29 cellular contexts compared by ENCODE assay signal in genomic region chr2:28991462-28991861, GRCh38. TPM values are rescaled to one million over a fixed set of nuclear protein-coding genes. Genes with fewer than 3 reads are reported as not detected.
A peak's percentile ranks its signal among the peaks of the same experiment; 100 is the strongest.
DNase-seq lines count a peak whose midpoint lies in the region; ATAC-seq and TF ChIP-seq lines count a peak whose summit lies in the region.
"Had no signal": no experiment of that assay in that cellular context is flagged by ENCODE, and none has a peak within 500 bp of the region (broad histone marks: within the 10 kb centered on the region; RNA-seq: fewer than 3 reads in every experiment).

No MANE protein-coding gene starts in this region.

- H3K36me3 ChIP-seq in esophagus squamous epithelium = no peaks in the 10 kb centered on the region
- H3K36me3 ChIP-seq in left lung = no peaks in the 10 kb centered on the region
- H3K36me3 ChIP-seq: HAP-1, neutrophil had no signal

- no peaks in the 10 kb centered on the region for H3K27me3 Mint-ChIP-seq in MCF 10A (ENCODE audit: insufficient read depth, unreplicated experiment)
- H3K27me3 Mint-ChIP-seq: activated CD8-positive, alpha-beta memory T cell treated with anti-CD3 and anti-CD28 coated beads, Interleukin-2, amount 10 ng/mL, durations not matched to agents 7 days and 5 days; CD4-positive, alpha-beta T cell had no signal

- no TSS peak for BruUV-seq in MCF 10A (replicated peaks; lab: Mats Ljungman, UMichigan)

- peak overlapping the region; percentile 88 for H3K27ac Mint-ChIP-seq in MCF 10A (ENCODE audit: low read depth, unreplicated experiment)
- H3K27ac Mint-ChIP-seq: activated CD8-positive, alpha-beta memory T cell treated with anti-CD3 and anti-CD28 coated beads, Interleukin-2, amount 10 ng/mL, durations not matched to agents 7 days and 5 days; CD4-positive, alpha-beta T cell; stimulated activated memory B cell treated with anti-CD40 and anti-IgM and Interleukin-4, amounts not matched to agents 10 μg/mL and 1 μg/mL and 100 μg/mL, for 72 hours had no signal

- CTCF ChIA-PET in MCF 10A (lab: Yijun Ruan, JAX) = interaction anchor here (0.5 to 1.0 kb wide), 5 partner anchors 21 to 728 kb away, joined by 3 to 5 read pairs (median 3); no protein-coding TSS in a partner anchor

- intact Hi-C loops in MCF 10A (cut with micrococcal nuclease) = no loop called here
- intact Hi-C loops in esophagus squamous epithelium (cut with DNase I) = no loop called here
- intact Hi-C loops in sciatic nerve (cut with DNase I) = no loop called here
- intact Hi-C loops in left lung (cut with DNase I) = no loop called here

- H3K4me3 ChIP-seq in esophagus squamous epithelium (no peak overlapping the region), left lung (no peak overlapping the region)
- H3K4me3 ChIP-seq: dorsolateral prefrontal cortex, GM12878, HAP-1 had no signal

- H3K4me1 Mint-ChIP-seq in MCF 10A (ENCODE audit: insufficient read depth, unreplicated experiment) = peaks cover 39% of the 10 kb centered on the region
- H3K4me1 Mint-ChIP-seq: stimulated activated memory B cell treated with anti-CD40 and anti-IgM and Interleukin-4, amounts not matched to agents 10 μg/mL and 1 μg/mL and 100 μg/mL, for 72 hours had no signal

- POLR2A ChIA-PET in MCF 10A (lab: Yijun Ruan, JAX) = interaction anchor here (0.7 to 1.3 kb wide), 5 partner anchors 12 to 334 kb away, joined by 3 to 7 read pairs (median 4); no protein-coding TSS in a partner anchor

- no peaks in the 10 kb centered on the region for H3K9me3 Mint-ChIP-seq in MCF 10A (ENCODE audit: unreplicated experiment)
- H3K9me3 Mint-ChIP-seq: activated T-cell treated with anti-CD3 and anti-CD28 coated beads, Interleukin-2, amount 50 U/mL, for 4 hours; CD4-positive, alpha-beta T cell; immature natural killer cell; stimulated activated memory B cell treated with anti-CD40 and anti-IgM and Interleukin-4, amounts not matched to agents 10 μg/mL and 1 μg/mL and 100 μg/mL, for 72 hours had no signal

- H3K27me3 ChIP-seq in esophagus squamous epithelium (no peaks in the 10 kb centered on the region), left lung (no peaks in the 10 kb centered on the region)
- H3K27me3 ChIP-seq: dorsolateral prefrontal cortex, neutrophil had no signal

- H3K4me1 ChIP-seq in esophagus squamous epithelium (peaks cover 0 to 37% (median 22%) of the 10 kb centered on the region in 3 donors), left lung (peaks cover 0 to 4% of the 10 kb centered on the region in 2 donors)
- H3K4me1 ChIP-seq: HAP-1 had no signal

- H3K36me3 Mint-ChIP-seq in MCF 10A (ENCODE audit: insufficient read depth, unreplicated experiment) = no peaks in the 10 kb centered on the region
- H3K36me3 Mint-ChIP-seq: activated CD8-positive, alpha-beta memory T cell treated with anti-CD3 and anti-CD28 coated beads, Interleukin-2, amount 10 ng/mL, durations not matched to agents 7 days and 5 days; immature natural killer cell; stimulated activated memory B cell treated with anti-CD40 and anti-IgM and Interleukin-4, amounts not matched to agents 10 μg/mL and 1 μg/mL and 100 μg/mL, for 72 hours had no signal

- peak; percentile 54 for DNase-seq in CD1c-positive myeloid dendritic cell (ENCODE audit: extremely low spot score)
- DNase-seq in MCF 10A (ENCODE audit: unreplicated experiment) = peak; percentile 23
- no peak for DNase-seq in esophagus squamous epithelium (lab: John Stamatoyannopoulos, UW)
- DNase-seq in sciatic nerve (ENCODE audit: low spot score) = no peak
- DNase-seq in left lung = no peak
- DNase-seq in DMS53 (lab: John Stamatoyannopoulos, UW) = no peak
- no peak for DNase-seq in NCI-H446 (lab: John Stamatoyannopoulos, UW)
- DNase-seq: activated CD4-positive, alpha-beta T cell treated with anti-CD3 and anti-CD28 coated beads, Interleukin-2, amount 50 U/mL, for 4 hours; activated CD8-positive, alpha-beta memory T cell treated with anti-CD3 and anti-CD28 coated beads, Interleukin-2, amount 10 ng/mL, durations not matched to agents 7 days and 5 days; activated gamma-delta T cell; activated T-cell treated with anti-CD3 and anti-CD28 coated beads, Interleukin-2, amount 50 U/mL, for 4 hours; CD4-positive, alpha-beta T cell; cerebellar nuclear complex; immature natural killer cell; mesendoderm; NCI-H146; NCI-H2107; NCI-H345; SHP77 treated with DMSO at 0.1 percent for 48 hours; stimulated activated CD4-positive, alpha-beta T cell treated with anti-CD3 and anti-CD28 coated beads, Interleukin-15, amount 100 ng/mL, for 24 hours; T-helper 2 cell had no signal

- no peak overlapping the region for H3K4me3 Mint-ChIP-seq in MCF 10A (ENCODE audit: unreplicated experiment)
- H3K4me3 Mint-ChIP-seq: activated CD8-positive, alpha-beta memory T cell treated with anti-CD3 and anti-CD28 coated beads, Interleukin-2, amount 10 ng/mL, durations not matched to agents 7 days and 5 days; activated T-cell treated with anti-CD3 and anti-CD28 coated beads, Interleukin-2, amount 50 U/mL, for 4 hours; CD4-positive, alpha-beta T cell; immature natural killer cell; stimulated activated memory B cell treated with anti-CD40 and anti-IgM and Interleukin-4, amounts not matched to agents 10 μg/mL and 1 μg/mL and 100 μg/mL, for 72 hours had no signal

- ATAC-seq in sciatic nerve = peak; percentile 14
- ATAC-seq in GM21786 (IDR thresholded peaks at IDR 0.05; ENCODE audit: unreplicated experiment) = no peak
- no peak for ATAC-seq in left lung
- ATAC-seq: activated CD4-positive, CD25-positive, alpha-beta regulatory T cell treated with anti-CD3 and anti-CD28 coated beads, Interleukin-2, amount 50 U/mL, for 24 hours; activated CD8-positive, alpha-beta memory T cell treated with anti-CD3 and anti-CD28 coated beads, Interleukin-2, amount 10 ng/mL, durations not matched to agents 7 days and 5 days; activated T-cell treated with anti-CD3 and anti-CD28 coated beads, Interleukin-2, amount 50 U/mL, for 4 hours; GM12878; left lobe of liver; stimulated activated memory B cell treated with anti-CD40 and anti-IgM and Interleukin-4, amounts not matched to agents 10 μg/mL and 1 μg/mL and 100 μg/mL, for 72 hours had no signal

- H3K9me3 ChIP-seq in esophagus squamous epithelium = no peaks in the 10 kb centered on the region
- H3K9me3 ChIP-seq in left lung = no peaks in the 10 kb centered on the region
- H3K9me3 ChIP-seq: HAP-1, neutrophil had no signal

- 62 to 100% methylated on average over 1 to 5 of the region's 9 CpGs for WGBS in esophagus squamous epithelium, 2 donors

- TF ChIP-seq POLR2A in esophagus squamous epithelium (IDR thresholded peaks at IDR 0.05) = no peak

- H3K27ac ChIP-seq in esophagus squamous epithelium = peak overlapping the region in 3 of 4 donors; percentile 12 to 84 (median 76)
- H3K27ac ChIP-seq in left lung = no peak overlapping the region
- H3K27ac ChIP-seq: dorsolateral prefrontal cortex, neutrophil had no signal

- TF ChIP-seq CTCF in MCF 10A (IDR thresholded peaks at IDR 0.05; ENCODE audit: unreplicated experiment) (no peak), esophagus squamous epithelium (IDR thresholded peaks at IDR 0.05) (no peak), left lung (IDR thresholded peaks at IDR 0.05) (no peak)

RNA-seq across cellular contexts. Expression of gene TOGARAM2, which starts 10.4 kb away (rescaled TPM):
- total RNA-seq in MCF 10A (2022) (0.16 TPM in 1 of 2 replicates, not detected in the other), esophagus squamous epithelium (under 1 TPM in 3 of 4 donors, not detected in 1; 0.03 to 0.76 (median 0.48) TPM), sciatic nerve (5.3 TPM), left lung (1 to 10 TPM; 1.5 to 7.3 TPM)

Comparison
In these comparisons a context has a peak if more than half of its experiments do, and no peak if none do; other contexts are left out.
1. DNase-seq: peak in CD1c-positive myeloid dendritic cell (single experiment) and MCF 10A (single experiment); none in esophagus squamous epithelium (single experiment), sciatic nerve (single experiment), left lung (0 of 2), DMS53 (single experiment) and NCI-H446 (0 of 2).
2. H3K27ac ChIP-seq: peak in esophagus squamous epithelium (3 of 4); none in left lung (0 of 2).